8 cellular contexts compared by ENCODE assay signal in the genomic region with DNA sequence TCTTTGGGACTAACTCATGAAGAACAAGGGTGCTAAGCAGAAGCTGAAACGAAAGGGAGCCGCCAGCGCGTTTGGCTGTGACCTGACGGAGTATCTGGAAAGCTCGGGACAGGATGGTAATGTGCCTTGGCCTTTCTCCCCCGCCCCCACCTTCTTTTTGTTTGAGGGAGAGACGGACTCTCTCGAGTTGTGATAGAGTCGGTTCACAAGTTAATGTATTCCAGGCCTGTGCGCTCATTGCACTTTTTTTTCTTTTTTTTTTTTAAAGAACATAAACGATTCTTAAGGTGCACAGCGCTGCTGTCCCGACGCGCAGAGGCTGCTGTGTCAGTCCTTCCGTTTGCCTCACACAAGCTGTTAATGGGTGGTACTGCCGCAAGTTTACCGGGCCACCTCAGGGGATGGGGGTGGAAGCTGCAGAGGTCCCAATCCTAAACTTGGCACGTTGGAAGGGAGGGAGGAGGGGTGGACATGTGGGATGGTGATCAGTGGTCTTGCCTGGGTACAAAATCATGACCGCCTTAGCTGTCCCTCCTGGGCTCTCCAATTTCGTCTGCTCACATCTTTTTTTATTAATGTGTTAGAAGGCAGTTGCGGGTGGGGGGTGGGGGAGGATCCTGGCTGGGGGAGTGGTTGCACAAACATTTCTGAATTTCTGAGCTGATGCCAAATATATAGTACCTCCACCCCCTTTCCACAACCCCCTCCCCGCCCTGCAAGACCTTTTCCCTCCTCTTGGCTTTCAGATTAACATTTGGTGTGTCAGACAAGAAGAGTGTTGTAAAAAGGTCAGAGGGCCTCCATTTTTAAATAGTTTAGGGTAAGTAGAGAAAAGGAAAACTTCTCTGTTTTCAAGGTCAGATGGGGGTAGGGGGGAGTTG. TPM values are rescaled to one million over a fixed set of nuclear protein-coding genes. Genes with fewer than 3 reads are reported as not detected.
DNase-seq lines count a peak whose midpoint lies in the region; ATAC-seq and TF ChIP-seq lines count a peak whose summit lies in the region.

No MANE protein-coding gene starts in this region.

- no peaks in the 10 kb centered on the region for H4K20me1 ChIP-seq in GM23338 (replicated peaks; ENCODE audit: insufficient read depth)

- peak; percentile 63 for ATAC-seq in GM23338
- peak; percentile 46 to 52 for ATAC-seq in naive thymus-derived CD8-positive, alpha-beta T cell
- peak; percentile 35 for ATAC-seq in stimulated activated naive CD8-positive, alpha-beta T cell treated with anti-CD3 and anti-CD28 coated beads, Interleukin-15, amount 100 ng/mL, for 72 hours

- H3K9me2 ChIP-seq in GM23338 (ENCODE audit: insufficient read depth) = no peaks in the 10 kb centered on the region

- H3K36me3 ChIP-seq in GM23338 (ENCODE audit: insufficient read depth) = no peaks in the 10 kb centered on the region
- H3K36me3 ChIP-seq in MG63 = peaks cover 4% of the 10 kb centered on the region

- H3K27ac Mint-ChIP-seq in GM23338 = no peak overlapping the region
- peak overlapping the region; percentile 86 to 98 (median 96) for H3K27ac Mint-ChIP-seq in naive thymus-derived CD8-positive, alpha-beta T cell
- H3K27ac Mint-ChIP-seq in stimulated activated naive CD8-positive, alpha-beta T cell treated with anti-CD3 and anti-CD28 coated beads, Interleukin-15, amount 100 ng/mL, for 72 hours = peak overlapping the region; percentile 87 to 96

- H3K4me3 ChIP-seq in GM23338 (peak overlapping the region; percentile 76), MG63 (peak overlapping the region; percentile 74), epithelial cell of proximal tubule (ENCODE audit: low read depth, low read length) (peak overlapping the region; percentile 86)

- peaks cover 2% of the 10 kb centered on the region; the same call in 1 of the 2 replicates for H3F3A ChIP-seq in GM23338 (replicated peaks; ENCODE audit: low read depth)

- no peaks in the 10 kb centered on the region for H3K9me3 ChIP-seq in MG63

- peaks cover 38% of the 10 kb centered on the region for H3K4me1 Mint-ChIP-seq in GM23338
- peaks cover 23 to 60% (median 52%) of the 10 kb centered on the region in 4 donors for H3K4me1 Mint-ChIP-seq in naive thymus-derived CD8-positive, alpha-beta T cell
- H3K4me1 Mint-ChIP-seq in stimulated activated naive CD8-positive, alpha-beta T cell treated with anti-CD3 and anti-CD28 coated beads, Interleukin-15, amount 100 ng/mL, for 72 hours = peaks cover 57% of the 10 kb centered on the region

- peak overlapping the region; percentile 81 for H3K4me3 Mint-ChIP-seq in GM23338
- peak overlapping the region; percentile 86 to 97 (median 90) for H3K4me3 Mint-ChIP-seq in naive thymus-derived CD8-positive, alpha-beta T cell
- peak overlapping the region; percentile 83 to 96 for H3K4me3 Mint-ChIP-seq in stimulated activated naive CD8-positive, alpha-beta T cell treated with anti-CD3 and anti-CD28 coated beads, Interleukin-15, amount 100 ng/mL, for 72 hours

- H3K27ac ChIP-seq in GM23338 (ENCODE audit: low read depth) = no peak overlapping the region

- POLR2A ChIA-PET in GM10248 (lab: Yijun Ruan, JAX) = interaction anchor here (0.7 kb wide), 1 partner anchor 103 kb away, joined by 3 read pairs; no protein-coding TSS in a partner anchor
- POLR2A ChIA-PET in naive thymus-derived CD8-positive, alpha-beta T cell (lab: Charles Lee) = interaction anchor here (0.6 to 4.3 kb wide), 7 partner anchors 21 to 346 kb away, joined by 3 to 24 read pairs (median 7); a partner anchor contains a TSS

- peak overlapping the region; percentile 99 for H2AFZ ChIP-seq in GM23338

- no peaks in the 10 kb centered on the region for H3K9me3 Mint-ChIP-seq in GM23338
- H3K9me3 Mint-ChIP-seq in naive thymus-derived CD8-positive, alpha-beta T cell = no peaks in the 10 kb centered on the region
- no peaks in the 10 kb centered on the region for H3K9me3 Mint-ChIP-seq in stimulated activated naive CD8-positive, alpha-beta T cell treated with anti-CD3 and anti-CD28 coated beads, Interleukin-15, amount 100 ng/mL, for 72 hours

- H3K27me3 Mint-ChIP-seq in GM23338 (ENCODE audit: insufficient read depth, low read depth, poor library complexity) = peaks cover 25% of the 10 kb centered on the region
- no peaks in the 10 kb centered on the region for H3K27me3 Mint-ChIP-seq in naive thymus-derived CD8-positive, alpha-beta T cell
- H3K27me3 Mint-ChIP-seq in stimulated activated naive CD8-positive, alpha-beta T cell treated with anti-CD3 and anti-CD28 coated beads, Interleukin-15, amount 100 ng/mL, for 72 hours = peaks cover 7% of the 10 kb centered on the region

- H3K36me3 Mint-ChIP-seq in GM23338 (ENCODE audit: low read depth) = no peaks in the 10 kb centered on the region
- H3K36me3 Mint-ChIP-seq in naive thymus-derived CD8-positive, alpha-beta T cell = peaks cover 0 to 2% (median 0%) of the 10 kb centered on the region in 3 donors

- peak overlapping the region; percentile 94 for H3K4me2 ChIP-seq in GM23338

- H3K27me3 ChIP-seq in GM23338 (ENCODE audit: insufficient read depth) = peaks cover 33% of the 10 kb centered on the region
- H3K27me3 ChIP-seq in MG63 = no peaks in the 10 kb centered on the region

- H3K4me1 ChIP-seq in GM23338 (ENCODE audit: insufficient read depth) = peaks cover 52% of the 10 kb centered on the region

- TF ChIP-seq CTCF in GM10248 (IDR thresholded peaks at IDR 0.05; ENCODE audit: control extremely low read depth, extremely low read depth, low read depth, missing control alignments) (no peak), GM23338 (conservative IDR thresholded peaks at IDR 0.05; ENCODE audit: low read depth in 2 of 2) (no peak), epithelial cell of proximal tubule (conservative IDR thresholded peaks at IDR 0.05; ENCODE audit: low read depth, low read length) (no peak)

- H3K79me2 ChIP-seq in GM23338 (replicated peaks; ENCODE audit: insufficient read depth) = no peaks in the 10 kb centered on the region; the same call in 1 of the 2 replicates

- peak; percentile 52 for DNase-seq in GM10248 (ENCODE audit: extremely low spot score)
- DNase-seq in GM23338 (ENCODE audit: low spot score) = peak; percentile 74
- peak; percentile 57 for DNase-seq in MG63
- DNase-seq in activated CD8-positive, alpha-beta memory T cell treated with anti-CD3 and anti-CD28 coated beads for 24 hours = peak; percentile 84
- DNase-seq in epithelial cell of proximal tubule (ENCODE audit: low read depth) = no peak
- peak; percentile 34 to 76 (median 46) for DNase-seq in naive thymus-derived CD8-positive, alpha-beta T cell
- DNase-seq in stimulated activated naive CD8-positive, alpha-beta T cell treated with anti-CD3 and anti-CD28 coated beads, Interleukin-15, amount 100 ng/mL, for 72 hours = peak; percentile 56 to 68
- DNase-seq in inferior parietal cortex (ENCODE audit: extremely low spot score) = no peak

- CTCF ChIA-PET in GM10248 (lab: Yijun Ruan, JAX) = interaction anchor here (0.9 to 7.2 kb wide), 10 partner anchors 9 to 411 kb away, joined by 3 to 31 read pairs (median 4); a partner anchor contains a TSS

TF ChIP-seq in GM23338, 12 proteins besides CTCF, POLR2A, EP300 and RAD21:
- TF ChIP-seq EZH2 (IDR thresholded peaks at IDR 0.05; ENCODE audit: low read depth, unreplicated experiment) = peak; percentile 54
- TF ChIP-seq POLR2AphosphoS5 (IDR thresholded peaks at IDR 0.05; ENCODE audit: low read depth) = no peak

RNA-seq across cellular contexts. Expression of a gene that starts 0.9 kb away (rescaled TPM):
- 4.2 and 4.3 TPM in 2 replicates for total RNA-seq in GM23338 (2014; rRNA removed; shearing (Covaris generic))
- polyA plus RNA-seq in GM23338 (2016; fragmentation: Nextera tagmentation; extraction: Ambion mirVana) = 0.61 and 1.2 TPM in 2 replicates
- 4.2 and 5.0 TPM in 2 replicates for total RNA-seq in MG63 (2014; rRNA removed; shearing (Covaris generic); ENCODE audit: low replicate concordance)
- total RNA-seq in epithelial cell of proximal tubule = 3.8 and 5.1 TPM in 2 replicates
- total RNA-seq in naive thymus-derived CD8-positive, alpha-beta T cell = 1 to 10 TPM; 1.1 to 1.8 TPM
- 1 to 10 TPM in 2 of 3 donors, under 1 TPM in 1; 0.32 to 2.3 (median 1.6) TPM for polyA plus RNA-seq in naive thymus-derived CD8-positive, alpha-beta T cell

RNA-seq across cellular contexts. Expression of a gene that starts 54.5 kb away (rescaled TPM):
- total RNA-seq in GM23338 (2014; rRNA removed; shearing (Covaris generic)) = 37.9 and 45.3 TPM in 2 replicates
- 35.2 and 38.3 TPM in 2 replicates for polyA plus RNA-seq in GM23338 (2016; fragmentation: Nextera tagmentation; extraction: Ambion mirVana)
- 13.2 and 17.7 TPM in 2 replicates for total RNA-seq in MG63 (2014; rRNA removed; shearing (Covaris generic); ENCODE audit: low replicate concordance)
- 17.9 and 21.9 TPM in 2 replicates for total RNA-seq in epithelial cell of proximal tubule
- total RNA-seq in naive thymus-derived CD8-positive, alpha-beta T cell = 10 to 100 TPM in 1 of 2 experiments, 1 to 10 TPM in 1; 9.2 to 13.2 TPM
- 1 to 10 TPM; 2.9 to 6.8 (median 5.9) TPM for polyA plus RNA-seq in naive thymus-derived CD8-positive, alpha-beta T cell

Comparison
In these comparisons a context has a peak if more than half of its experiments do, and no peak if none do; other contexts are left out.
1. DNase-seq: peak in GM10248 (single experiment), GM23338 (single experiment), MG63 (single experiment), activated CD8-positive, alpha-beta memory T cell treated with anti-CD3 and anti-CD28 coated beads for 24 hours (single experiment), naive thymus-derived CD8-positive, alpha-beta T cell (10 of 10) and stimulated activated naive CD8-positive, alpha-beta T cell treated with anti-CD3 and anti-CD28 coated beads, Interleukin-15, amount 100 ng/mL, for 72 hours (2 of 2); none in epithelial cell of proximal tubule (single experiment) and inferior parietal cortex (single experiment).
2. Peak in every context shown above with its lines, with median percentiles within 50 percentile points of each other: ATAC-seq, H3K4me3 ChIP-seq and H3K4me3 Mint-ChIP-seq.